In the genomic region with DNA sequence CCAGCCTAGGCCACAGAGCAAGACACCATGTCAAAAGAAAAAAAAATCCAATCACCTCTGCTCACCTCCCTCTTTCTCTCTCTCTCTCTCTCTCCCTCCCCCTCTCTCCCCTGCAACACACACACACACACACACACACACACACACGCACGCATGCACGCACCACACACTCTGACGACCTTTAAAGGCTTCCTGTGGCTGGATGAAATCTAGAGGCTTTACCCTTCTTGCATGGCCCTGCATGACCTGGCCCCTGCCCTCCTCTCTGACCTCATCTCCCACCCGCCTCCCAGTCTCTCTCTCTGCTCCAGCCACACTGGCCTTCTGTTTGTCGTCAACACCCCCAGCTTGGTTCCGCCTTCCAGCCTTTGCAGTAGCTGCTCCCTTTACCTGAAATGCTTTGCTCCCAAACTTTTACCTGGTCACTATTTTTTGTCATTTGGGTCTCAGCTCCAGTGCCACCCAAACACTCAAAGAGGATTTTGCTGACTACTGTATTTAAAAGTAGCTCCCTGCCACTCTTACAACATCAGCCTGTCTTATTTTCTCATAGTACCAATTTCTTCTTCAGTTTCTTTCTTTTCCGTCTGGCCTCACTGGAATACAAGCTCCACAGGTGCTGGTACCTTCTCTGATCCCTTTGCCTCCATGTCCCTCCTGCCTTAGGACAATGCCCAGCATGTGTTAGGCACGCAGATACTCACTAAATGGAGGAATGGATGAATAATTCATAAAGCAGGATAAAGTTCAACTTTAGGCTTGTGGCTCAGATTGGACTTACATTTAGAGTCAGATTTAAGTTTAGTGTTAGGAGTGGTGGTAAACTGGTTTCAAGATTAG, we compare ENCODE assay signal across 14 cellular contexts. TPM values are rescaled to one million over a fixed set of nuclear protein-coding genes. Genes with fewer than 3 reads are reported as not detected.
DNase-seq lines count a peak whose midpoint lies in the region; TF ChIP-seq lines count a peak whose summit lies in the region.
"Had no signal": no experiment of that assay in that cellular context is flagged by ENCODE, and none has a peak within 500 bp of the region (broad histone marks: within the 10 kb centered on the region; RNA-seq: fewer than 3 reads in every experiment).

No MANE protein-coding gene starts in this region.

- H3K36me3 ChIP-seq in Karpas-422 (ENCODE audit: insufficient read depth, low read length) = no peaks in the 10 kb centered on the region
- H3K36me3 ChIP-seq: gastrocnemius medialis, left ventricle myocardium inferior had no signal

- H3K4me2 ChIP-seq in Karpas-422 (ENCODE audit: low read depth, low read length, poor library complexity, severe bottlenecking) = peak overlapping the region; percentile 84

- H3K9me3 Mint-ChIP-seq in activated naive CD8-positive, alpha-beta T cell (ENCODE audit: low read depth) = no peaks in the 10 kb centered on the region
- no peaks in the 10 kb centered on the region for H3K9me3 Mint-ChIP-seq in neural crest cell

- H3K27me3 ChIP-seq in Karpas-422 (ENCODE audit: low read length) = no peaks in the 10 kb centered on the region
- H3K27me3 ChIP-seq: gastrocnemius medialis had no signal

- H3K27ac ChIP-seq in Karpas-422 (ENCODE audit: low read length) = peak overlapping the region; percentile 95
- H3K27ac ChIP-seq: gastrocnemius medialis, left ventricle myocardium inferior had no signal

- H2AFZ ChIP-seq in Karpas-422 (ENCODE audit: low read length) = no peak overlapping the region

- H3K4me1 Mint-ChIP-seq in activated naive CD8-positive, alpha-beta T cell (ENCODE audit: low read depth) = peaks cover 78% of the 10 kb centered on the region
- H3K4me1 Mint-ChIP-seq in neural crest cell = peaks cover 17% of the 10 kb centered on the region

- peaks cover 10% of the 10 kb centered on the region for H3K36me3 Mint-ChIP-seq in activated naive CD8-positive, alpha-beta T cell
- H3K36me3 Mint-ChIP-seq in neural crest cell (ENCODE audit: low read depth) = no peaks in the 10 kb centered on the region

- peak overlapping the region; percentile 99 for H3K27ac Mint-ChIP-seq in activated naive CD8-positive, alpha-beta T cell
- H3K27ac Mint-ChIP-seq in neural crest cell (ENCODE audit: unreplicated experiment) = peak overlapping the region; percentile 23

- TF ChIP-seq CTCF in neural crest cell (conservative IDR thresholded peaks at IDR 0.05) = no peak

- no peaks in the 10 kb centered on the region for H3K27me3 Mint-ChIP-seq in activated naive CD8-positive, alpha-beta T cell
- no peaks in the 10 kb centered on the region for H3K27me3 Mint-ChIP-seq in neural crest cell (ENCODE audit: low read depth)

- peak overlapping the region; percentile 81 for H3K4me3 Mint-ChIP-seq in activated naive CD8-positive, alpha-beta T cell
- H3K4me3 Mint-ChIP-seq in neural crest cell = no peak overlapping the region

- peak overlapping the region; percentile 99 for H3K9ac ChIP-seq in Karpas-422 (ENCODE audit: low read length)

- peaks cover 81% of the 10 kb centered on the region for H3K4me1 ChIP-seq in Karpas-422 (ENCODE audit: low read length)
- H3K4me1 ChIP-seq: gastrocnemius medialis, left ventricle myocardium inferior had no signal

- H4K20me1 ChIP-seq in Karpas-422 (ENCODE audit: insufficient read depth, low read depth, low read length) = no peaks in the 10 kb centered on the region

- peak overlapping the region; percentile 11; the same call in 1 of the 2 replicates for H3K4me3 ChIP-seq in GM08714 (ENCODE audit: low read length)
- H3K4me3 ChIP-seq in Karpas-422 (ENCODE audit: low read length) = no peak overlapping the region
- H3K4me3 ChIP-seq: gastrocnemius medialis, left ventricle myocardium inferior had no signal

- peaks cover 37% of the 10 kb centered on the region for H3K79me2 ChIP-seq in Karpas-422 (ENCODE audit: low read length)

- H3K9me2 ChIP-seq in Karpas-422 (replicated peaks; ENCODE audit: insufficient read depth, low read length) = no peaks in the 10 kb centered on the region

- peak; percentile 60 for DNase-seq in Karpas-422
- DNase-seq in neural crest cell (ENCODE audit: low read depth, low spot score) = no peak
- DNase-seq in EL = no peak
- no peak for DNase-seq in foreskin melanocyte
- no peak for DNase-seq in NCI-H2029 treated with DMSO at 0.1 percent for 48 hours (lab: John Stamatoyannopoulos, UW)
- no peak for DNase-seq in occipital lobe (lab: John Stamatoyannopoulos, UW)
- DNase-seq: DMS153, gastrocnemius medialis, left ventricle myocardium inferior, NCI-H510A treated with DMSO at 0.1 percent for 48 hours had no signal

- no peaks in the 10 kb centered on the region for H3K9me3 ChIP-seq in Karpas-422 (ENCODE audit: low read length)
- H3K9me3 ChIP-seq: gastrocnemius medialis, left ventricle myocardium inferior had no signal

RNA-seq across cellular contexts. Expression of a gene that starts 4.3 kb away (rescaled TPM):
- total RNA-seq in Karpas-422 (2014; rRNA removed; shearing (Covaris generic); ENCODE audit: low replicate concordance) = 71.1 and 128 TPM in 2 replicates
- total RNA-seq in neural crest cell (0.26 and 0.36 TPM in 2 replicates), occipital lobe (not detected)
- total RNA-seq: gastrocnemius medialis, left ventricle myocardium inferior, M059J, Right ventricle myocardium inferior had no signal

RNA-seq across cellular contexts. Expression of a gene that starts 7.6 kb away (rescaled TPM):
- 223 and 233 TPM in 2 replicates for total RNA-seq in Karpas-422 (2014; rRNA removed; shearing (Covaris generic); ENCODE audit: low replicate concordance)
- total RNA-seq in neural crest cell (not detected in 2 replicates), occipital lobe (not detected)

RNA-seq across cellular contexts. Expression of a gene that starts 14.5 kb away (rescaled TPM):
- total RNA-seq in Karpas-422 (2014; rRNA removed; shearing (Covaris generic); ENCODE audit: low replicate concordance) = 74.1 and 241 TPM in 2 replicates
- total RNA-seq in neural crest cell (not detected in 2 replicates), occipital lobe (0.31 TPM)
- total RNA-seq: gastrocnemius medialis had no signal

RNA-seq across cellular contexts. Expression of a gene that starts 18.3 kb away (rescaled TPM):
- 5.1 and 6.6 TPM in 2 replicates for total RNA-seq in Karpas-422 (2014; rRNA removed; shearing (Covaris generic); ENCODE audit: low replicate concordance)
- total RNA-seq in neural crest cell = not detected in 2 replicates
- 0.94 TPM for total RNA-seq in occipital lobe
- total RNA-seq: M059J had no signal

RNA-seq across cellular contexts. Expression of a gene that starts 20.3 kb away (rescaled TPM):
- total RNA-seq in Karpas-422 (2014; rRNA removed; shearing (Covaris generic); ENCODE audit: low replicate concordance) = 21.8 and 46.1 TPM in 2 replicates
- total RNA-seq in neural crest cell (25.7 and 28.6 TPM in 2 replicates), occipital lobe (21.7 TPM)

Comparison
In these comparisons a context has a peak if more than half of its experiments do, and no peak if none do; other contexts are left out.
1. RNA of a gene that starts 4.3 kb away (total RNA-seq): 71.1 to 128 TPM in Karpas-422; 0.26 to 0.36 TPM in neural crest cell and not detected in occipital lobe (single experiment); every median in the first group is over 10 times any median in the second.
2. RNA of a gene that starts 7.6 kb away (total RNA-seq): 223 to 233 TPM in Karpas-422; not detected in neural crest cell and not detected in occipital lobe (single experiment); every median in the first group is over 100 times any median in the second.
3. RNA of a gene that starts 14.5 kb away (total RNA-seq): 74.1 to 241 TPM in Karpas-422; 0.31 TPM in occipital lobe (single experiment) and not detected in neural crest cell; every median in the first group is over 10 times any median in the second.